11 cellular contexts compared by ENCODE assay signal in the genomic region with DNA sequence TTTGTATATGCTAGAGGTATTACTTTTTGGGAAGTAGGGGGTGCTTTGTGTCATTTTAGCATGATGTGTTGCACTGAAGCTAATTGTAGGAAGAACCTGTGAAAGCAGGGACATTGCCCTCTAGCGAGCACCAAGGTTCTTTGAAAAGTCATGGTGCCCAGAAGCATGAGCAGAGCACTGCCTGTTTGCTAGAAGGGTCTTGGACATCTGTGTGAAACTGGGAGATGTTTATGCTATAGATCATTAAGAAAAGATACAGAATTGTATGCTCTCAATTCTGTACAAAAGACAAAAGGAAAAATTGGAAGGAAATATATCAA. TPM values are rescaled to one million over a fixed set of nuclear protein-coding genes. Genes with fewer than 3 reads are reported as not detected.
DNase-seq lines count a peak whose midpoint lies in the region; ATAC-seq and TF ChIP-seq lines count a peak whose summit lies in the region.
"Had no signal": no experiment of that assay in that cellular context is flagged by ENCODE, and none has a peak within 500 bp of the region (broad histone marks: within the 10 kb centered on the region; RNA-seq: fewer than 3 reads in every experiment).

No MANE protein-coding gene starts in this region.

- H3K27ac ChIP-seq in trophoblast cell (ENCODE audit: low read depth, low read length): no peak overlapping the region

- H3K4me3 Mint-ChIP-seq in chondrocyte (ENCODE audit: unreplicated experiment) (no peak overlapping the region), immature natural killer cell (no peak overlapping the region)
- H3K4me3 Mint-ChIP-seq: activated T-cell treated with anti-CD3 and anti-CD28 coated beads, Interleukin-2, amount 50 U/mL, for 4 hours had no signal

- DNase-seq in COLO829 (ENCODE audit: low spot score): peak; percentile 15
- DNase-seq in chondrocyte (ENCODE audit: low spot score): no peak
- no peak for DNase-seq in GOT3 (lab: John Stamatoyannopoulos, UW)
- no peak for DNase-seq in midbrain (lab: John Stamatoyannopoulos, UW)
- no peak for DNase-seq in trophoblast cell
- no peak for DNase-seq in immature natural killer cell
- DNase-seq: activated T-cell treated with anti-CD3 and anti-CD28 coated beads, Interleukin-2, amount 50 U/mL, for 4 hours; GF-D8 had no signal

- WGBS in trophoblast cell (ENCODE audit: extremely low coverage, insufficient coverage, insufficient read length): no CpG with 5 or more reads among the region's 1 CpG

- no peak overlapping the region for H3K18ac ChIP-seq in trophoblast cell (ENCODE audit: low read length)

- H2AFZ ChIP-seq in trophoblast cell (ENCODE audit: insufficient read depth, low read length, poor library complexity): no peak overlapping the region

- no peak overlapping the region for H3K23ac ChIP-seq in trophoblast cell (ENCODE audit: low read length)

- H2BK12ac ChIP-seq in trophoblast cell (ENCODE audit: low read length): no peak overlapping the region

- ATAC-seq in GM19023 (IDR thresholded peaks at IDR 0.05; ENCODE audit: unreplicated experiment) (peak; percentile 35), HG03103 (IDR thresholded peaks at IDR 0.05; ENCODE audit: low read depth, unreplicated experiment) (peak; percentile 13)
- ATAC-seq: activated T-cell treated with anti-CD3 and anti-CD28 coated beads, Interleukin-2, amount 50 U/mL, for 4 hours had no signal

- no peak overlapping the region for H2BK120ac ChIP-seq in trophoblast cell (ENCODE audit: insufficient read depth, low read length, poor library complexity)

- H2BK5ac ChIP-seq in trophoblast cell (ENCODE audit: low read depth, low read length, poor library complexity): no peak overlapping the region

- no peak overlapping the region for H3K14ac ChIP-seq in trophoblast cell (ENCODE audit: low read length)

- H3K27me3 ChIP-seq in trophoblast cell (ENCODE audit: insufficient read depth, low read length): no peaks in the 10 kb centered on the region

- no peaks in the 10 kb centered on the region for H3K36me3 Mint-ChIP-seq in chondrocyte (ENCODE audit: low read depth)
- no peaks in the 10 kb centered on the region for H3K36me3 Mint-ChIP-seq in immature natural killer cell

- no peaks in the 10 kb centered on the region for H3K9me3 ChIP-seq in trophoblast cell (ENCODE audit: insufficient read depth, low read depth, low read length)

- no peaks in the 10 kb centered on the region for H3K4me1 ChIP-seq in trophoblast cell (ENCODE audit: control insufficient read depth in 1 of 2, insufficient read depth in 2 of 2, low read length in 2 of 2)

- H3K4me1 Mint-ChIP-seq in chondrocyte (ENCODE audit: low read depth) (no peaks in the 10 kb centered on the region), immature natural killer cell (peaks cover 3 to 16% of the 10 kb centered on the region in 2 donors)

- no peaks in the 10 kb centered on the region for H3K9me3 Mint-ChIP-seq in chondrocyte (ENCODE audit: low read depth)
- peaks cover 0 to 2% (median 0%) of the 10 kb centered on the region in 6 donors for H3K9me3 Mint-ChIP-seq in immature natural killer cell
- H3K9me3 Mint-ChIP-seq: activated T-cell treated with anti-CD3 and anti-CD28 coated beads, Interleukin-2, amount 50 U/mL, for 4 hours had no signal

- no peak overlapping the region for H4K8ac ChIP-seq in trophoblast cell (ENCODE audit: low read depth, low read length)

- no peak overlapping the region for H3K27ac Mint-ChIP-seq in chondrocyte (ENCODE audit: unreplicated experiment)
- no peak overlapping the region for H3K27ac Mint-ChIP-seq in immature natural killer cell

- H3K79me2 ChIP-seq in trophoblast cell (ENCODE audit: control insufficient read depth, insufficient read depth, low read length, poor library complexity): no peaks in the 10 kb centered on the region

- no peak overlapping the region for H3K4me2 ChIP-seq in trophoblast cell (ENCODE audit: low read length)

- H3K36me3 ChIP-seq in trophoblast cell (ENCODE audit: control insufficient read depth in 1 of 2, insufficient read depth in 2 of 2, low read length in 2 of 2): no peaks in the 10 kb centered on the region

- no peaks in the 10 kb centered on the region for H3K79me1 ChIP-seq in trophoblast cell (ENCODE audit: low read length)

- H4K12ac ChIP-seq in trophoblast cell (ENCODE audit: low read depth, low read length): no peak overlapping the region

- H3K9ac ChIP-seq in trophoblast cell (ENCODE audit: low read length): no peak overlapping the region

- no peak overlapping the region for H3K4ac ChIP-seq in trophoblast cell (ENCODE audit: low read depth, low read length)

- no peak overlapping the region for H2AK5ac ChIP-seq in trophoblast cell (ENCODE audit: low read length)

- no peak overlapping the region for H4K91ac ChIP-seq in trophoblast cell (ENCODE audit: low read depth, low read length)

- H3K4me3 ChIP-seq in trophoblast cell (ENCODE audit: low read depth, low read length): no peak overlapping the region

- peak; percentile 48 for TF ChIP-seq CTCF in chondrocyte (IDR thresholded peaks at IDR 0.05)

- H3K27me3 Mint-ChIP-seq in chondrocyte (ENCODE audit: low read depth): no peaks in the 10 kb centered on the region
- H3K27me3 Mint-ChIP-seq in immature natural killer cell (ENCODE audit: low read depth in 3 of 3): peaks cover 0 to 5% (median under 1%) of the 10 kb centered on the region in 3 donors

RNA-seq across cellular contexts. Expression of gene GRPR, which starts 14.7 kb away (rescaled TPM):
- 0.17 to 0.23 TPM in 2 of 3 replicates, not detected in the other for total RNA-seq in chondrocyte
- polyA plus RNA-seq in trophoblast cell (2013): 0.49 and 0.64 TPM in 2 replicates
- polyA plus RNA-seq in immature natural killer cell: not detected

RNA-seq across cellular contexts. Expression of gene MAGEB17, which starts 29.2 kb away (rescaled TPM):
- not detected in 3 replicates for total RNA-seq in chondrocyte
- 0.03 TPM in 1 of 2 replicates, not detected in the other for polyA plus RNA-seq in trophoblast cell (2013)
- not detected for polyA plus RNA-seq in immature natural killer cell
- total RNA-seq: activated T-cell treated with anti-CD3 and anti-CD28 coated beads, Interleukin-2, amount 50 U/mL, for 4 hours; renal cortical epithelial cell had no signal
